23 cellular contexts compared by ENCODE assay signal in genomic region chr22:46959369-46959768, GRCh38.
"Had no signal": no experiment of that assay in that cellular context is flagged by ENCODE, and none has a peak within 500 bp of the region (broad histone marks: within the 10 kb centered on the region; RNA-seq: fewer than 3 reads in every experiment).

No MANE protein-coding gene starts in this region.

- H3K4me1 ChIP-seq: adrenal gland, breast epithelium, SJSA1 had no signal

- H3K27ac ChIP-seq: adrenal gland, breast epithelium, SJSA1 had no signal

- H3K9me3 Mint-ChIP-seq: activated B cell treated with CpG ODN at 0.5 μM for 24 hours; activated CD4-positive, alpha-beta memory T cell treated with anti-CD3 and anti-CD28 coated beads for 36 hours; activated CD4-positive, alpha-beta T cell treated with anti-CD3 and anti-CD28 coated beads, Interleukin-2, amount 10 ng/mL, durations not matched to agents 7 days and 5 days; activated naive CD8-positive, alpha-beta T cell treated with anti-CD3 and anti-CD28 coated beads, Interleukin-2, amount 10 ng/mL, durations not matched to agents 7 days and 5 days had no signal

- H3K4me1 Mint-ChIP-seq: activated CD4-positive, alpha-beta T cell treated with anti-CD3 and anti-CD28 coated beads, Interleukin-2, amount 10 ng/mL, durations not matched to agents 7 days and 5 days had no signal

- H3K27me3 ChIP-seq: adrenal gland, breast epithelium, SJSA1 had no signal

- ATAC-seq: K562, T-helper 17 cell had no signal

- H3K9me3 ChIP-seq: adrenal gland, breast epithelium, SJSA1 had no signal

- H3K27ac Mint-ChIP-seq: activated B cell treated with CpG ODN at 0.5 μM for 24 hours; activated CD4-positive, alpha-beta memory T cell treated with anti-CD3 and anti-CD28 coated beads for 36 hours; activated CD4-positive, alpha-beta T cell treated with anti-CD3 and anti-CD28 coated beads, Interleukin-2, amount 10 ng/mL, durations not matched to agents 7 days and 5 days; activated naive CD8-positive, alpha-beta T cell treated with anti-CD3 and anti-CD28 coated beads, Interleukin-2, amount 10 ng/mL, durations not matched to agents 7 days and 5 days; T-helper 17 cell had no signal

- H3K4me3 ChIP-seq: adrenal gland, breast epithelium, K562, SJSA1 had no signal

- FAIRE-seq: K562 had no signal

- H3K4me3 Mint-ChIP-seq: activated B cell treated with CpG ODN at 0.5 μM for 24 hours; activated CD4-positive, alpha-beta memory T cell treated with anti-CD3 and anti-CD28 coated beads for 36 hours; activated CD4-positive, alpha-beta T cell treated with anti-CD3 and anti-CD28 coated beads, Interleukin-2, amount 10 ng/mL, durations not matched to agents 7 days and 5 days; activated naive CD8-positive, alpha-beta T cell treated with anti-CD3 and anti-CD28 coated beads, Interleukin-2, amount 10 ng/mL, durations not matched to agents 7 days and 5 days; T-helper 17 cell had no signal

- H3K27me3 Mint-ChIP-seq: activated B cell treated with CpG ODN at 0.5 μM for 24 hours; activated CD4-positive, alpha-beta memory T cell treated with anti-CD3 and anti-CD28 coated beads for 36 hours; activated CD4-positive, alpha-beta T cell treated with anti-CD3 and anti-CD28 coated beads, Interleukin-2, amount 10 ng/mL, durations not matched to agents 7 days and 5 days; activated naive CD8-positive, alpha-beta T cell treated with anti-CD3 and anti-CD28 coated beads, Interleukin-2, amount 10 ng/mL, durations not matched to agents 7 days and 5 days; T-helper 17 cell had no signal

- DNase-seq: activated B cell treated with CpG ODN at 0.5 μM for 24 hours; activated CD4-positive, alpha-beta memory T cell treated with anti-CD3 and anti-CD28 coated beads for 36 hours; activated CD4-positive, alpha-beta T cell treated with anti-CD3 and anti-CD28 coated beads, Interleukin-2, amount 10 ng/mL, durations not matched to agents 7 days and 5 days; activated naive CD4-positive, alpha-beta T cell treated with anti-CD3 and anti-CD28 coated beads, Interleukin-2, amount 50 U/mL, for 16 hours; activated naive CD8-positive, alpha-beta T cell treated with anti-CD3 and anti-CD28 coated beads, Interleukin-2, amount 10 ng/mL, durations not matched to agents 7 days and 5 days; activated T-cell treated with anti-CD3 and anti-CD28 coated beads for 4 hours; caudate nucleus; Karpas-422; MM.1S; NCI-H1105 treated with DMSO at 0.1 percent for 48 hours; NCI-H1436 treated with DMSO at 0.1 percent for 48 hours; NCI-H187; NCI-H2081; NCI-H446; NCI-H524; Right ventricle myocardium superior; RPMI8226; T-helper 17 cell; T-helper 9 cell had no signal

- H3K36me3 ChIP-seq: adrenal gland, breast epithelium, SJSA1 had no signal
